Comparison of ENCODE assay signal across 1 cellular context in the genomic region with DNA sequence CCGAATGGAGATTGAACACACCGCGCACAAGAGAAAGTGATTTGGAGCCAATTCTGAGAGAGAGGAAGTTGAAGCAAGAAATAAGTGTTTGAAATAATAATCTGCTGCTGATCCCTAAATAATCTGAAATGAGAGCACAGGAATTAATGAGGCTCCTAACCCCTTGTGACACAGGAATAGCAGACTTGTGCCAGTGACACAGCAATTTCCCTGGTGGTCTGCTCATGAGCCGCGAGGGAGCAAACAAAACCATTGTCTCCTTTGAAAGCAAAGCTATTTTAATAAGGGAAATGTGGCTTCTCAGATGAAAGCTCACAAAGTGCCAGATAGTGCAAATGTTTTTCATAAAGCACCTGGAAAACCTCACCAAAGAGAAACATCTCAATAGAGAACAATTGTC.
A peak's percentile ranks its signal among the peaks of the same experiment; 100 is the strongest.
TF ChIP-seq lines count a peak whose summit lies in the region.

No MANE protein-coding gene starts in this region.

TF ChIP-seq in WTC11, 78 proteins besides CTCF, POLR2A, EP300 and RAD21:
- TF ChIP-seq, protein P1, sequence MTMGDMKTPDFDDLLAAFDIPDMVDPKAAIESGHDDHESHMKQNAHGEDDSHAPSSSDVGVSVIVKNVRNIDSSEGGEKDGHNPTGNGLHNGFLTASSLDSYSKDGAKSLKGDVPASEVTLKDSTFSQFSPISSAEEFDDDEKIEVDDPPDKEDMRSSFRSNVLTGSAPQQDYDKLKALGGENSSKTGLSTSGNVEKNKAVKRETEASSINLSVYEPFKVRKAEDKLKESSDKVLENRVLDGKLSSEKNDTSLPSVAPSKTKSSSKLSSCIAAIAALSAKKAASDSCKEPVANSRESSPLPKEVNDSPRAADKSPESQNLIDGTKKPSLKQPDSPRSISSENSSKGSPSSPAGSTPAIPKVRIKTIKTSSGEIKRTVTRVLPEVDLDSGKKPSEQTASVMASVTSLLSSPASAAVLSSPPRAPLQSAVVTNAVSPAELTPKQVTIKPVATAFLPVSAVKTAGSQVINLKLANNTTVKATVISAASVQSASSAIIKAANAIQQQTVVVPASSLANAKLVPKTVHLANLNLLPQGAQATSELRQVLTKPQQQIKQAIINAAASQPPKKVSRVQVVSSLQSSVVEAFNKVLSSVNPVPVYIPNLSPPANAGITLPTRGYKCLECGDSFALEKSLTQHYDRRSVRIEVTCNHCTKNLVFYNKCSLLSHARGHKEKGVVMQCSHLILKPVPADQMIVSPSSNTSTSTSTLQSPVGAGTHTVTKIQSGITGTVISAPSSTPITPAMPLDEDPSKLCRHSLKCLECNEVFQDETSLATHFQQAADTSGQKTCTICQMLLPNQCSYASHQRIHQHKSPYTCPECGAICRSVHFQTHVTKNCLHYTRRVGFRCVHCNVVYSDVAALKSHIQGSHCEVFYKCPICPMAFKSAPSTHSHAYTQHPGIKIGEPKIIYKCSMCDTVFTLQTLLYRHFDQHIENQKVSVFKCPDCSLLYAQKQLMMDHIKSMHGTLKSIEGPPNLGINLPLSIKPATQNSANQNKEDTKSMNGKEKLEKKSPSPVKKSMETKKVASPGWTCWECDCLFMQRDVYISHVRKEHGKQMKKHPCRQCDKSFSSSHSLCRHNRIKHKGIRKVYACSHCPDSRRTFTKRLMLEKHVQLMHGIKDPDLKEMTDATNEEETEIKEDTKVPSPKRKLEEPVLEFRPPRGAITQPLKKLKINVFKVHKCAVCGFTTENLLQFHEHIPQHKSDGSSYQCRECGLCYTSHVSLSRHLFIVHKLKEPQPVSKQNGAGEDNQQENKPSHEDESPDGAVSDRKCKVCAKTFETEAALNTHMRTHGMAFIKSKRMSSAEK (CRISPR knock-in tag; IDR thresholded peaks at IDR 0.05; ENCODE audit: borderline replicate concordance): no peak
- no peak for TF ChIP-seq NR1H2 (CRISPR knock-in tag; IDR thresholded peaks at IDR 0.05)
- TF ChIP-seq NFATC4 (CRISPR knock-in tag; IDR thresholded peaks at IDR 0.05): no peak
- TF ChIP-seq TP53 (CRISPR knock-in tag; IDR thresholded peaks at IDR 0.05): no peak
- TF ChIP-seq, protein P2, sequence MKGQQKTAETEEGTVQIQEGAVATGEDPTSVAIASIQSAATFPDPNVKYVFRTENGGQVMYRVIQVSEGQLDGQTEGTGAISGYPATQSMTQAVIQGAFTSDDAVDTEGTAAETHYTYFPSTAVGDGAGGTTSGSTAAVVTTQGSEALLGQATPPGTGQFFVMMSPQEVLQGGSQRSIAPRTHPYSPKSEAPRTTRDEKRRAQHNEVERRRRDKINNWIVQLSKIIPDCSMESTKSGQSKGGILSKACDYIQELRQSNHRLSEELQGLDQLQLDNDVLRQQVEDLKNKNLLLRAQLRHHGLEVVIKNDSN (CRISPR knock-in tag; IDR thresholded peaks at IDR 0.05): no peak
- no peak for TF ChIP-seq GTF2I (CRISPR knock-in tag; conservative IDR thresholded peaks at IDR 0.05)
- peak; percentile 73 for TF ChIP-seq NFE2L1 (CRISPR knock-in tag; IDR thresholded peaks at IDR 0.05)
- TF ChIP-seq ZNF138 (CRISPR knock-in tag; conservative IDR thresholded peaks at IDR 0.05): no peak
